Comparison of ENCODE assay signal across 8 cellular contexts in the genomic region with DNA sequence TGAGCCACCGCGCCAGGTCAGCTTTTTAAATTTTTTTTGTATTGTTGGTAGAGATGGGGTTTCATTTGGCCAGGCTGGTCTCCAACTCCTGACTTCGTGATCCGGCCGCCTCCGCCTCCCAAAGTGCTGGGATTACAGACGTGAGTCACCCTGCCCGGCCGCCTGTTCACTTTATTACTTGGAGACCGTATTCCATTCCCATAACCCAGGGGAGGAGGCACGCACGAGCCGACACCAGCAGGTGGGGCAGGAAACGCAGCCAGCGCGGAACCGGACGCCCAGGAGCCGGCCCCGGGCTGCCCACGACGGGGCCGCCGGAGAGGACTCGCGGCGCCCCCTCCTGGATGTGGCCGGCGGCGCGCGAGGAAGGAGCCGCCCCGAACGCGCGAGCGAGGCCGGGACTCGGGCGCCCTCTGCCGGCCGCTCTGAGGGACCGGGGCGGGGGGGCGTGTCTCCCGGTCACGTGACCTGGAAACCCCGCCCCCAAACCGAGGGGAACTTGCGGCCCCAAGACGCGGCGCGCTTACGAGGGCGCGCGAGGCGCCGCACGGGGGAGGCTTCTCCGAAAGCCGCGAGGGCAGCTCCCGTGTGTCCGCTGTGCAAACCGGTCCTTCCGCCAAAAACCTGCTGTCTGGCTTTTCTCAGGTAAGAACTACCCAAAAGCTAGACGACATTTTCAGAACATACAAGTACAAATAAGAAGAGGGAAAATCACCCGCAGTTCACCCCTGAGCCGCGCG. TPM values are rescaled to one million over a fixed set of nuclear protein-coding genes. Genes with fewer than 3 reads are reported as not detected.
DNase-seq lines count a peak whose midpoint lies in the region; ATAC-seq and TF ChIP-seq lines count a peak whose summit lies in the region.

No MANE protein-coding gene starts in this region.

- no peaks in the 10 kb centered on the region for H3K9me3 ChIP-seq in body of pancreas

- no peaks in the 10 kb centered on the region for H3K27me3 ChIP-seq in body of pancreas

- H3K4me1 ChIP-seq in body of pancreas = peaks cover 12% of the 10 kb centered on the region

- 8 to 42% methylated on average over 12 to 68 of the region's 74 CpGs for WGBS in body of pancreas, 2 donors

- ATAC-seq in HG03108 (IDR thresholded peaks at IDR 0.05; ENCODE audit: unreplicated experiment) (peak; percentile 88), body of pancreas (peak; percentile 98)

- TF ChIP-seq CTCF in body of pancreas (IDR thresholded peaks at IDR 0.05) = peak; percentile 62 to 100 (median 100)

- DNase-seq in activated CD4-positive, CD25-positive, alpha-beta regulatory T cell treated with anti-CD3 and anti-CD28 coated beads, Interleukin-2, amount 50 U/mL, for 16 hours (ENCODE audit: low read depth, low spot score) = peak; percentile 82
- no peak for DNase-seq in activated CD4-positive, CD25-positive, alpha-beta regulatory T cell (lab: John Stamatoyannopoulos, UW)
- DNase-seq in SW480 (ENCODE audit: low spot score) = peak; percentile 93
- peak; percentile 91 to 95 (median 95) for DNase-seq in body of pancreas
- peak; percentile 84 for DNase-seq in inferior parietal cortex (ENCODE audit: extremely low spot score)
- peak; percentile 73 to 77 for DNase-seq in stimulated activated CD4-positive, alpha-beta T cell treated with anti-CD3 and anti-CD28 coated beads, Interleukin-12 subunit alpha, Interleukin-12 subunit beta, amount 100 ng/mL, for 24 hours (ENCODE audit: low read depth in 2 of 2)
- DNase-seq in NOMO-1 treated with dmso at 0.1 percent for 144 hours (lab: John Stamatoyannopoulos, UW; ENCODE audit: unreplicated experiment) = no peak

- TF ChIP-seq POLR2A in body of pancreas (IDR thresholded peaks at IDR 0.05) = peak in 2 of 3 donors; percentile 37 to 40

- peak overlapping the region; percentile 59 to 88 (median 72) for H3K27ac ChIP-seq in body of pancreas

- intact Hi-C loops in body of pancreas (cut with DNase I) = no loop called here

- H3K4me3 ChIP-seq in body of pancreas = no peak overlapping the region

- H3K36me3 ChIP-seq in body of pancreas (replicated peaks in 1 of 2; ENCODE audit: insufficient read depth in 1 of 2, low read depth in 2 of 2) = no peaks in the 10 kb centered on the region

RNA-seq across cellular contexts. Expression of a gene that starts 11.6 kb away (rescaled TPM):
- total RNA-seq in body of pancreas = 100 to 1,000 TPM in 1 of 2 donors, 10 to 100 TPM in 1; 97.8 to 153 TPM

RNA-seq across cellular contexts. Expression of a gene that starts 16.7 kb away (rescaled TPM):
- 10 to 100 TPM; 13.0 to 15.8 TPM for total RNA-seq in body of pancreas

RNA-seq across cellular contexts. Expression of a gene that starts 18.7 kb away (rescaled TPM):
- total RNA-seq in body of pancreas = 1 to 10 TPM; 1.6 to 2.3 TPM

RNA-seq across cellular contexts. Expression of a gene that starts 41.9 kb away (rescaled TPM):
- 10 to 100 TPM in 1 of 2 donors, 1 to 10 TPM in 1; 6.0 to 12.9 TPM for total RNA-seq in body of pancreas

RNA-seq across cellular contexts. Expression of a gene that starts 42.1 kb away (rescaled TPM):
- 100 to 1,000 TPM in 1 of 2 donors, 10 to 100 TPM in 1; 49.5 to 134 TPM for total RNA-seq in body of pancreas

Comparison
In these comparisons a context has a peak if more than half of its experiments do, and no peak if none do; other contexts are left out.
1. DNase-seq: peak in activated CD4-positive, CD25-positive, alpha-beta regulatory T cell treated with anti-CD3 and anti-CD28 coated beads, Interleukin-2, amount 50 U/mL, for 16 hours (single experiment), SW480 (single experiment), body of pancreas (4 of 4), inferior parietal cortex (single experiment) and stimulated activated CD4-positive, alpha-beta T cell treated with anti-CD3 and anti-CD28 coated beads, Interleukin-12 subunit alpha, Interleukin-12 subunit beta, amount 100 ng/mL, for 24 hours (2 of 2); none in activated CD4-positive, CD25-positive, alpha-beta regulatory T cell (0 of 4) and NOMO-1 treated with dmso at 0.1 percent for 144 hours (single experiment).